13 cellular contexts compared by ENCODE assay signal in genomic region chr20:63686094-63686491, GRCh38. TPM values are rescaled to one million over a fixed set of nuclear protein-coding genes. Genes with fewer than 3 reads are reported as not detected.
A peak's percentile ranks its signal among the peaks of the same experiment; 100 is the strongest.
DNase-seq lines count a peak whose midpoint lies in the region; ATAC-seq and TF ChIP-seq lines count a peak whose summit lies in the region.
"Had no signal": no experiment of that assay in that cellular context is flagged by ENCODE, and none has a peak within 500 bp of the region (broad histone marks: within the 10 kb centered on the region; RNA-seq: fewer than 3 reads in every experiment).

No MANE protein-coding gene starts in this region.

- CTCF ChIA-PET in activated CD4-positive, alpha-beta T cell treated with anti-CD3 and anti-CD28 coated beads for 36 hours (lab: Charles Lee), result interaction anchor here (1.1 kb wide), 1 partner anchor 22 kb away, joined by 3 read pairs; the partner anchor contains the start of genes ARFRP1 and ZGPAT

- H3K27me3 ChIP-seq in colonic mucosa (no peaks in the 10 kb centered on the region), mucosa of stomach (ENCODE audit: control insufficient read depth, insufficient read depth, low read length) (no peaks in the 10 kb centered on the region), thymus (ENCODE audit: control insufficient read depth, insufficient read depth) (no peaks in the 10 kb centered on the region), HAP-1 (ENCODE audit: low read depth) (no peaks in the 10 kb centered on the region)
- H3K27me3 ChIP-seq: MG63 had no signal

- peaks cover 19% of the 10 kb centered on the region for H3K4me1 Mint-ChIP-seq in activated CD4-positive, alpha-beta T cell treated with anti-CD3 and anti-CD28 coated beads for 36 hours
- no peaks in the 10 kb centered on the region for H3K4me1 Mint-ChIP-seq in glutamatergic neuron (ENCODE audit: low read depth, unreplicated experiment)

- TF ChIP-seq CTCF in colonic mucosa (IDR thresholded peaks at IDR 0.05) (no peak), glutamatergic neuron (IDR thresholded peaks at IDR 0.05; ENCODE audit: partially characterized antibody, unreplicated experiment) (no peak)

- in situ Hi-C loops in HAP-1 (cut with MboI; ENCODE audit: low sequenced_read_pairs), result no loop called here

- no peaks in the 10 kb centered on the region for H3K9me3 Mint-ChIP-seq in activated CD4-positive, alpha-beta T cell treated with anti-CD3 and anti-CD28 coated beads for 36 hours (ENCODE audit: low read depth)
- peaks cover 5% of the 10 kb centered on the region for H3K9me3 Mint-ChIP-seq in glutamatergic neuron (ENCODE audit: unreplicated experiment)
- H3K9me3 Mint-ChIP-seq: activated T-cell treated with anti-CD3 and anti-CD28 coated beads, Interleukin-2, amount 50 U/mL, for 4 hours had no signal

- ATAC-seq in activated CD4-positive, alpha-beta T cell treated with anti-CD3 and anti-CD28 coated beads for 36 hours, result no peak

- intact Hi-C loops in activated CD4-positive, alpha-beta T cell treated with anti-CD3 and anti-CD28 coated beads for 36 hours (cut with DNase I, micrococcal nuclease), result no loop called here
- intact Hi-C loops in colonic mucosa (cut with DNase I), result no loop called here

- WGBS in thymus, result 95% methylated on average over 24 of the region's 24 CpGs

- no peaks in the 10 kb centered on the region for H3K9me3 ChIP-seq in colonic mucosa
- no peaks in the 10 kb centered on the region for H3K9me3 ChIP-seq in mucosa of stomach (ENCODE audit: control insufficient read depth, low read length)
- no peaks in the 10 kb centered on the region for H3K9me3 ChIP-seq in thymus (ENCODE audit: control insufficient read depth)
- no peaks in the 10 kb centered on the region for H3K9me3 ChIP-seq in HAP-1

- POLR2A ChIA-PET in activated CD4-positive, alpha-beta T cell treated with anti-CD3 and anti-CD28 coated beads for 36 hours (lab: Charles Lee), result no interaction called here

- peak overlapping the region; percentile 20 to 35 for H3K9ac ChIP-seq in colonic mucosa (ENCODE audit: low read depth in 2 of 2, low read length in 2 of 2)
- peak overlapping the region; percentile 3 for H3K9ac ChIP-seq in mucosa of stomach (ENCODE audit: low read length)

- no peaks in the 10 kb centered on the region for H3K36me3 ChIP-seq in colonic mucosa
- no peaks in the 10 kb centered on the region for H3K36me3 ChIP-seq in mucosa of stomach (ENCODE audit: control insufficient read depth, insufficient read depth, low read length)
- peaks cover 18% of the 10 kb centered on the region for H3K36me3 ChIP-seq in thymus (ENCODE audit: control insufficient read depth, insufficient read depth)
- H3K36me3 ChIP-seq in HAP-1 (replicated peaks), result no peaks in the 10 kb centered on the region; the same call in 1 of the 2 replicates

- H3K4me3 Mint-ChIP-seq in activated CD4-positive, alpha-beta T cell treated with anti-CD3 and anti-CD28 coated beads for 36 hours, result no peak overlapping the region
- no peak overlapping the region for H3K4me3 Mint-ChIP-seq in glutamatergic neuron (ENCODE audit: unreplicated experiment)
- H3K4me3 Mint-ChIP-seq: activated T-cell treated with anti-CD3 and anti-CD28 coated beads, Interleukin-2, amount 50 U/mL, for 4 hours had no signal

- H3K36me3 Mint-ChIP-seq in activated CD4-positive, alpha-beta T cell treated with anti-CD3 and anti-CD28 coated beads for 36 hours (ENCODE audit: low read depth), result peaks cover 5% of the 10 kb centered on the region
- H3K36me3 Mint-ChIP-seq in glutamatergic neuron (ENCODE audit: unreplicated experiment), result no peaks in the 10 kb centered on the region

- H3K27ac Mint-ChIP-seq in activated CD4-positive, alpha-beta T cell treated with anti-CD3 and anti-CD28 coated beads for 36 hours, result peak overlapping the region; percentile 74
- no peak overlapping the region for H3K27ac Mint-ChIP-seq in glutamatergic neuron (ENCODE audit: unreplicated experiment)

- H3K4me3 ChIP-seq in colonic mucosa (no peak overlapping the region), mucosa of stomach (ENCODE audit: low read length) (no peak overlapping the region), thymus (ENCODE audit: low read length) (no peak overlapping the region), HAP-1 (no peak overlapping the region)
- H3K4me3 ChIP-seq: MG63 had no signal

- no peaks in the 10 kb centered on the region for H3K27me3 Mint-ChIP-seq in activated CD4-positive, alpha-beta T cell treated with anti-CD3 and anti-CD28 coated beads for 36 hours
- no peaks in the 10 kb centered on the region for H3K27me3 Mint-ChIP-seq in glutamatergic neuron (ENCODE audit: unreplicated experiment)

- H3K4me1 ChIP-seq in colonic mucosa (peaks cover 21% of the 10 kb centered on the region), mucosa of stomach (ENCODE audit: control insufficient read depth, insufficient read depth, low read length) (peaks cover 30% of the 10 kb centered on the region), thymus (ENCODE audit: control insufficient read depth, insufficient read depth, low read length) (no peaks in the 10 kb centered on the region), HAP-1 (no peaks in the 10 kb centered on the region)

- DNase-seq in activated CD4-positive, alpha-beta T cell treated with anti-CD3 and anti-CD28 coated beads for 36 hours, result no peak
- DNase-seq in activated CD4-positive, alpha-beta T cell treated with anti-CD3 and anti-CD28 coated beads for 1 hour, result no peak
- DNase-seq in colonic mucosa, result no peak
- no peak for DNase-seq in activated CD8-positive, alpha-beta memory T cell treated with anti-CD3 and anti-CD28 coated beads, Interleukin-2, amount 50 U/mL, for 48 hours
- no peak for DNase-seq in HAP-1 (ENCODE audit: low spot score in 2 of 2)
- DNase-seq in glutamatergic neuron, result no peak
- DNase-seq: 8988T, DMS53, MG63, SHP77 had no signal

- peak overlapping the region; percentile 82 for H3K27ac ChIP-seq in colonic mucosa
- H3K27ac ChIP-seq in thymus (ENCODE audit: low read depth), result peak overlapping the region; percentile 79

RNA-seq across cellular contexts. Expression of gene TNFRSF6B, which starts 10.4 kb away (rescaled TPM):
- total RNA-seq in activated CD4-positive, alpha-beta T cell treated with anti-CD3 and anti-CD28 coated beads for 36 hours, result 1 to 10 TPM in 1 of 2 experiments, under 1 TPM in 1; 0.21 to 1.7 TPM
- total RNA-seq in colonic mucosa (1 to 10 TPM in 1 of 2 donors, not detected in 1; 7.5 TPM), glutamatergic neuron (ENCODE audit: unreplicated experiment) (not detected)
- polyA plus RNA-seq in thymus, result 34.7 TPM

RNA-seq across cellular contexts. Expression of gene ARFRP1, which starts 21.7 kb away (rescaled TPM):
- 10 to 100 TPM; 36.4 to 52.0 TPM for total RNA-seq in activated CD4-positive, alpha-beta T cell treated with anti-CD3 and anti-CD28 coated beads for 36 hours
- total RNA-seq in colonic mucosa (10 to 100 TPM; 35.3 to 76.9 TPM), glutamatergic neuron (ENCODE audit: unreplicated experiment) (51.9 TPM)
- polyA plus RNA-seq in thymus, result 94.0 TPM

RNA-seq across cellular contexts. Expression of gene ZGPAT, which starts 21.7 kb away (rescaled TPM):
- 10 to 100 TPM; 15.3 to 21.9 TPM for total RNA-seq in activated CD4-positive, alpha-beta T cell treated with anti-CD3 and anti-CD28 coated beads for 36 hours
- 10 to 100 TPM; 27.2 to 41.4 TPM for total RNA-seq in colonic mucosa
- polyA plus RNA-seq in thymus, result 66.6 TPM
- total RNA-seq in glutamatergic neuron (ENCODE audit: unreplicated experiment), result 41.5 TPM

RNA-seq across cellular contexts. Expression of gene RTEL1, which starts 28.0 kb away (rescaled TPM):
- 10 to 100 TPM; 44.5 to 44.7 TPM for total RNA-seq in activated CD4-positive, alpha-beta T cell treated with anti-CD3 and anti-CD28 coated beads for 36 hours
- total RNA-seq in colonic mucosa, result 10 to 100 TPM; 25.7 to 34.9 TPM
- polyA plus RNA-seq in thymus, result 18.8 TPM
- total RNA-seq in glutamatergic neuron (ENCODE audit: unreplicated experiment), result 36.3 TPM

RNA-seq across cellular contexts. Expression of gene STMN3, which starts 32.9 kb away (rescaled TPM):
- total RNA-seq in activated CD4-positive, alpha-beta T cell treated with anti-CD3 and anti-CD28 coated beads for 36 hours, result 10 to 100 TPM; 15.4 to 17.6 TPM
- total RNA-seq in colonic mucosa (1 to 10 TPM; 2.5 to 5.3 TPM), glutamatergic neuron (ENCODE audit: unreplicated experiment) (459 TPM)
- 77.9 TPM for polyA plus RNA-seq in thymus
